Comparison of ENCODE assay signal across 1 cellular context in the genomic region with DNA sequence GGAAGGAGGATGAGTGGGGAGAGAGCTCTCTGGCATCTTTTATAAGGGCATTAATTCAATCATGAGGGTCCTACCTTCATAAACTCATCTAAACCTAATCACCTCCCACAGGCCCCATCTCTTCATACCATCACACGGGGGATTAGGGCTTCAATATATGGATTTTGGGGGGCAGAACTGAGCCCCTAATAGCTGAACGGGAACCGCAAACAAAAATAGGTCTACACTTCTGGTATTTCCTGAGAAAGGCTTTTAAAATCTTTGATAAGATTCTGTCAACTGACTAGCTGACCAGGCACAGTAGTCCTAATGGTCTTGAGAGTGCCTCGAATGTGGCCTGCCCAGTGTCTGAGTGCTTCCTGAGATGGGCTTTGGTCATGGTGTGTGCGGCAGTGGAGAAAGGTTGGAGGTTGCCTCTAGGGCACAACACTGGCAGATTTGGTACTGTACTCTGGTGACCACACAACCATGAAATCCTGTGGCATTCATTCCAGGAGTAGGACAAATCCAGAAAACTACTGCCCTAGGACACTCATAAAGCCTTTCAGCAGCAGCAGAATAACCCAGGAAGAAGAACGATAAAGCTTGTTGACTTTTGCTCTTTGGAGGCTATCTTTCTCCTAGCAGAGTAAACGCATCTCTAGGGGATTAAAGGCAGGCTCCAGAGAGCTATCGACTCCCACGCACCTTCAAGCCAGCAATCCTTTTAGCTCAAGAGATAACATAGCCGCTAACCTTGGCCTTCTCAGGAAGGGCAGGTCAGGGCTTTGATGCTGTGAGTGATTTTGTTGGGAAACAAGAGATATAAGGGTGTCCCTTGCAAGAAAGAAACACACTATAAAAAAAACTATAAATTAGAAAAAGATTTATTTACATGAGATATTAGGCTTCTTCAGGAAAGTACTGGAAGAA.
TF ChIP-seq lines count a peak whose summit lies in the region.

No MANE protein-coding gene starts in this region.

TF ChIP-seq in HepG2, 621 proteins besides CTCF, POLR2A, EP300 and RAD21 (continued from another document and continues in another):
- no peak for TF ChIP-seq PBX3 (CRISPR knock-in tag; IDR thresholded peaks at IDR 0.05; ENCODE audit: borderline replicate concordance)
- no peak for TF ChIP-seq ZNF367 (CRISPR knock-in tag; IDR thresholded peaks at IDR 0.05; ENCODE audit: borderline replicate concordance)
- TF ChIP-seq MAFK (conservative IDR thresholded peaks at IDR 0.05 in 1 of 2, IDR thresholded peaks at IDR 0.05 in 1 of 2; ENCODE audit: low read length in 2 of 2): no peak
- TF ChIP-seq, protein P1, sequence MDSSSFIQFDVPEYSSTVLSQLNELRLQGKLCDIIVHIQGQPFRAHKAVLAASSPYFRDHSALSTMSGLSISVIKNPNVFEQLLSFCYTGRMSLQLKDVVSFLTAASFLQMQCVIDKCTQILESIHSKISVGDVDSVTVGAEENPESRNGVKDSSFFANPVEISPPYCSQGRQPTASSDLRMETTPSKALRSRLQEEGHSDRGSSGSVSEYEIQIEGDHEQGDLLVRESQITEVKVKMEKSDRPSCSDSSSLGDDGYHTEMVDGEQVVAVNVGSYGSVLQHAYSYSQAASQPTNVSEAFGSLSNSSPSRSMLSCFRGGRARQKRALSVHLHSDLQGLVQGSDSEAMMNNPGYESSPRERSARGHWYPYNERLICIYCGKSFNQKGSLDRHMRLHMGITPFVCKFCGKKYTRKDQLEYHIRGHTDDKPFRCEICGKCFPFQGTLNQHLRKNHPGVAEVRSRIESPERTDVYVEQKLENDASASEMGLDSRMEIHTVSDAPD (CRISPR knock-in tag; IDR thresholded peaks at IDR 0.05): peak; percentile 99
- peak; percentile 98 for TF ChIP-seq ONECUT2 (CRISPR knock-in tag; IDR thresholded peaks at IDR 0.05)
- no peak for TF ChIP-seq E2F2 (CRISPR knock-in tag; IDR thresholded peaks at IDR 0.05; ENCODE audit: borderline replicate concordance)
- TF ChIP-seq, protein P2, sequence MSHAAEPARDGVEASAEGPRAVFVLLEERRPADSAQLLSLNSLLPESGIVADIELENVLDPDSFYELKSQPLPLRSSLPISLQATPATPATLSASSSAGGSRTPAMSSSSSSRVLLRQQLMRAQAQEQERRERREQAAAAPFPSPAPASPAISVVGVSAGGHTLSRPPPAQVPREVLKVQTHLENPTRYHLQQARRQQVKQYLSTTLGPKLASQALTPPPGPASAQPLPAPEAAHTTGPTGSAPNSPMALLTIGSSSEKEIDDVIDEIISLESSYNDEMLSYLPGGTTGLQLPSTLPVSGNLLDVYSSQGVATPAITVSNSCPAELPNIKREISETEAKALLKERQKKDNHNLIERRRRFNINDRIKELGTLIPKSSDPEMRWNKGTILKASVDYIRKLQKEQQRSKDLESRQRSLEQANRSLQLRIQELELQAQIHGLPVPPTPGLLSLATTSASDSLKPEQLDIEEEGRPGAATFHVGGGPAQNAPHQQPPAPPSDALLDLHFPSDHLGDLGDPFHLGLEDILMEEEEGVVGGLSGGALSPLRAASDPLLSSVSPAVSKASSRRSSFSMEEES (CRISPR knock-in tag; IDR thresholded peaks at IDR 0.05): peak; percentile 95
- TF ChIP-seq THYN1 (CRISPR knock-in tag; IDR thresholded peaks at IDR 0.05; ENCODE audit: borderline replicate concordance, low read depth): 0 out of 2 replicates have a peak, but pooled peaks have one; percentile 74
- TF ChIP-seq ZSCAN12 (CRISPR knock-in tag; IDR thresholded peaks at IDR 0.05): peak; percentile 35; the same call in 1 of the 2 replicates
- TF ChIP-seq, protein P3, sequence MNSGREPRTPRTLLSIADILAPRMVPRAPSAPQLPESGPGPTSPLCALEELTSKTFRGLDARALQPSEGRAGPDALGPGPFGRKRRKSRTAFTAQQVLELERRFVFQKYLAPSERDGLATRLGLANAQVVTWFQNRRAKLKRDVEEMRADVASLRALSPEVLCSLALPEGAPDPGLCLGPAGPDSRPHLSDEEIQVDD (CRISPR knock-in tag; IDR thresholded peaks at IDR 0.05; ENCODE audit: borderline replicate concordance): no peak
- TF ChIP-seq ZNF512 (CRISPR knock-in tag; IDR thresholded peaks at IDR 0.05): no peak
- TF ChIP-seq NPAS2 (CRISPR knock-in tag; IDR thresholded peaks at IDR 0.05; ENCODE audit: borderline replicate concordance): no peak
- TF ChIP-seq HIVEP1 (CRISPR knock-in tag; IDR thresholded peaks at IDR 0.05): no peak
- TF ChIP-seq, protein P4, sequence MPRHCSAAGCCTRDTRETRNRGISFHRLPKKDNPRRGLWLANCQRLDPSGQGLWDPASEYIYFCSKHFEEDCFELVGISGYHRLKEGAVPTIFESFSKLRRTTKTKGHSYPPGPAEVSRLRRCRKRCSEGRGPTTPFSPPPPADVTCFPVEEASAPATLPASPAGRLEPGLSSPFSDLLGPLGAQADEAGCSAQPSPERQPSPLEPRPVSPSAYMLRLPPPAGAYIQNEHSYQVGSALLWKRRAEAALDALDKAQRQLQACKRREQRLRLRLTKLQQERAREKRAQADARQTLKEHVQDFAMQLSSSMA (CRISPR knock-in tag; IDR thresholded peaks at IDR 0.05): peak; percentile 62; the same call in 1 of the 2 replicates
- TF ChIP-seq ZNF567 (CRISPR knock-in tag; IDR thresholded peaks at IDR 0.05; ENCODE audit: borderline replicate concordance): peak; percentile 76; the same call in 1 of the 2 replicates
- peak; percentile 96 for TF ChIP-seq ZNF331 (CRISPR knock-in tag; IDR thresholded peaks at IDR 0.05)
- TF ChIP-seq, protein P5, sequence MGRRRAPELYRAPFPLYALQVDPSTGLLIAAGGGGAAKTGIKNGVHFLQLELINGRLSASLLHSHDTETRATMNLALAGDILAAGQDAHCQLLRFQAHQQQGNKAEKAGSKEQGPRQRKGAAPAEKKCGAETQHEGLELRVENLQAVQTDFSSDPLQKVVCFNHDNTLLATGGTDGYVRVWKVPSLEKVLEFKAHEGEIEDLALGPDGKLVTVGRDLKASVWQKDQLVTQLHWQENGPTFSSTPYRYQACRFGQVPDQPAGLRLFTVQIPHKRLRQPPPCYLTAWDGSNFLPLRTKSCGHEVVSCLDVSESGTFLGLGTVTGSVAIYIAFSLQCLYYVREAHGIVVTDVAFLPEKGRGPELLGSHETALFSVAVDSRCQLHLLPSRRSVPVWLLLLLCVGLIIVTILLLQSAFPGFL (CRISPR knock-in tag; IDR thresholded peaks at IDR 0.05): no peak
- peak; percentile 98 for TF ChIP-seq MEIS2 (CRISPR knock-in tag; IDR thresholded peaks at IDR 0.05)
- no peak for TF ChIP-seq NCOA5 (CRISPR knock-in tag; IDR thresholded peaks at IDR 0.05)
- TF ChIP-seq ZNF850 (CRISPR knock-in tag; conservative IDR thresholded peaks at IDR 0.05): no peak
- TF ChIP-seq, protein P6, sequence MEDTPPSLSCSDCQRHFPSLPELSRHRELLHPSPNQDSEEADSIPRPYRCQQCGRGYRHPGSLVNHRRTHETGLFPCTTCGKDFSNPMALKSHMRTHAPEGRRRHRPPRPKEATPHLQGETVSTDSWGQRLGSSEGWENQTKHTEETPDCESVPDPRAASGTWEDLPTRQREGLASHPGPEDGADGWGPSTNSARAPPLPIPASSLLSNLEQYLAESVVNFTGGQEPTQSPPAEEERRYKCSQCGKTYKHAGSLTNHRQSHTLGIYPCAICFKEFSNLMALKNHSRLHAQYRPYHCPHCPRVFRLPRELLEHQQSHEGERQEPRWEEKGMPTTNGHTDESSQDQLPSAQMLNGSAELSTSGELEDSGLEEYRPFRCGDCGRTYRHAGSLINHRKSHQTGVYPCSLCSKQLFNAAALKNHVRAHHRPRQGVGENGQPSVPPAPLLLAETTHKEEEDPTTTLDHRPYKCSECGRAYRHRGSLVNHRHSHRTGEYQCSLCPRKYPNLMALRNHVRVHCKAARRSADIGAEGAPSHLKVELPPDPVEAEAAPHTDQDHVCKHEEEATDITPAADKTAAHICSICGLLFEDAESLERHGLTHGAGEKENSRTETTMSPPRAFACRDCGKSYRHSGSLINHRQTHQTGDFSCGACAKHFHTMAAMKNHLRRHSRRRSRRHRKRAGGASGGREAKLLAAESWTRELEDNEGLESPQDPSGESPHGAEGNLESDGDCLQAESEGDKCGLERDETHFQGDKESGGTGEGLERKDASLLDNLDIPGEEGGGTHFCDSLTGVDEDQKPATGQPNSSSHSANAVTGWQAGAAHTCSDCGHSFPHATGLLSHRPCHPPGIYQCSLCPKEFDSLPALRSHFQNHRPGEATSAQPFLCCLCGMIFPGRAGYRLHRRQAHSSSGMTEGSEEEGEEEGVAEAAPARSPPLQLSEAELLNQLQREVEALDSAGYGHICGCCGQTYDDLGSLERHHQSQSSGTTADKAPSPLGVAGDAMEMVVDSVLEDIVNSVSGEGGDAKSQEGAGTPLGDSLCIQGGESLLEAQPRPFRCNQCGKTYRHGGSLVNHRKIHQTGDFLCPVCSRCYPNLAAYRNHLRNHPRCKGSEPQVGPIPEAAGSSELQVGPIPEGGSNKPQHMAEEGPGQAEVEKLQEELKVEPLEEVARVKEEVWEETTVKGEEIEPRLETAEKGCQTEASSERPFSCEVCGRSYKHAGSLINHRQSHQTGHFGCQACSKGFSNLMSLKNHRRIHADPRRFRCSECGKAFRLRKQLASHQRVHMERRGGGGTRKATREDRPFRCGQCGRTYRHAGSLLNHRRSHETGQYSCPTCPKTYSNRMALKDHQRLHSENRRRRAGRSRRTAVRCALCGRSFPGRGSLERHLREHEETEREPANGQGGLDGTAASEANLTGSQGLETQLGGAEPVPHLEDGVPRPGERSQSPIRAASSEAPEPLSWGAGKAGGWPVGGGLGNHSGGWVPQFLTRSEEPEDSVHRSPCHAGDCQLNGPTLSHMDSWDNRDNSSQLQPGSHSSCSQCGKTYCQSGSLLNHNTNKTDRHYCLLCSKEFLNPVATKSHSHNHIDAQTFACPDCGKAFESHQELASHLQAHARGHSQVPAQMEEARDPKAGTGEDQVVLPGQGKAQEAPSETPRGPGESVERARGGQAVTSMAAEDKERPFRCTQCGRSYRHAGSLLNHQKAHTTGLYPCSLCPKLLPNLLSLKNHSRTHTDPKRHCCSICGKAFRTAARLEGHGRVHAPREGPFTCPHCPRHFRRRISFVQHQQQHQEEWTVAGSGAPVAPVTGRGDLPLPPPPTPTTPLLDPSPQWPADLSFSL (CRISPR knock-in tag; IDR thresholded peaks at IDR 0.05): peak; percentile 86
- TF ChIP-seq, protein P7, sequence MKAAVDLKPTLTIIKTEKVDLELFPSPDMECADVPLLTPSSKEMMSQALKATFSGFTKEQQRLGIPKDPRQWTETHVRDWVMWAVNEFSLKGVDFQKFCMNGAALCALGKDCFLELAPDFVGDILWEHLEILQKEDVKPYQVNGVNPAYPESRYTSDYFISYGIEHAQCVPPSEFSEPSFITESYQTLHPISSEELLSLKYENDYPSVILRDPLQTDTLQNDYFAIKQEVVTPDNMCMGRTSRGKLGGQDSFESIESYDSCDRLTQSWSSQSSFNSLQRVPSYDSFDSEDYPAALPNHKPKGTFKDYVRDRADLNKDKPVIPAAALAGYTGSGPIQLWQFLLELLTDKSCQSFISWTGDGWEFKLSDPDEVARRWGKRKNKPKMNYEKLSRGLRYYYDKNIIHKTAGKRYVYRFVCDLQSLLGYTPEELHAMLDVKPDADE (CRISPR knock-in tag; IDR thresholded peaks at IDR 0.05): no peak
- peak; percentile 50 to 74; a peak in 2 of 4 replicates for TF ChIP-seq HMGXB4 (CRISPR knock-in tag; IDR thresholded peaks at IDR 0.05; ENCODE audit: borderline replicate concordance in 1 of 2, low read depth in 1 of 2)
- TF ChIP-seq ZNF34 (CRISPR knock-in tag; IDR thresholded peaks at IDR 0.05; ENCODE audit: borderline replicate concordance): peak; percentile 86; the same call in 1 of the 2 replicates
- peak; percentile 53; the same call in 1 of the 2 replicates for TF ChIP-seq ZNF749 (CRISPR knock-in tag; IDR thresholded peaks at IDR 0.05; ENCODE audit: borderline replicate concordance)
- TF ChIP-seq PHF20 (CRISPR knock-in tag; IDR thresholded peaks at IDR 0.05): no peak
- peak; percentile 82 for TF ChIP-seq ELF1 (CRISPR knock-in tag; IDR thresholded peaks at IDR 0.05)
- no peak for TF ChIP-seq GTF3A (CRISPR knock-in tag; conservative IDR thresholded peaks at IDR 0.05)
